In the genomic region with DNA sequence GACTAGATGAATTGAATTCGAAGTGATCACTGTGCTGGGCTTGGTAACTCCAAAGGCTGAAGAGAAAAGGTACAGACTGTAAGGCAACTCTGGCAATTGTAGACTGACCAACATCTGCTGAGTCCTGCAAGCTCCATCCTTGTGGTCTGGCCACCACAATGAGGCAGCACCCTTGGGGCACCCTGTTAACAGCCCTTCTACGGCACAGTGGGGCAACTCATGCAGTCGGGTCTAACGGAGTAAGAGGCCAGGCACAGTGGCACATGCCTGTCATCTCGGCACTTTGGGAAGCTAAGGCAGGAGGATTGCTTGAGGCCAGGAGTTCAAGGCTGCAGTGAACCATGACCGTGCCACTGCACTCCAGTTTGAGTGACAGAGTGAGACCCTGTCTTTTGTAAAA, we compare ENCODE assay signal across 19 cellular contexts.
"Had no signal": no experiment of that assay in that cellular context is flagged by ENCODE, and none has a peak within 500 bp of the region (broad histone marks: within the 10 kb centered on the region; RNA-seq: fewer than 3 reads in every experiment).

No MANE protein-coding gene starts in this region.

- H3K4me3 ChIP-seq: left ventricle myocardium inferior, lower lobe of right lung, ovary, right atrium auricular region, sigmoid colon, skin epidermis, uterus had no signal

- H3K4me1 Mint-ChIP-seq: mesothelial cell of epicardium, nephron had no signal

- H3K27me3 Mint-ChIP-seq: dendritic cell treated with granulocyte-macrophage colony-stimulating factor and Interleukin-4, amounts not matched to agents 40 ng/mL and 50 ng/mL, for 4 days; effector memory CD8-positive, alpha-beta T cell; memory B cell had no signal

- DNase-seq: effector memory CD8-positive, alpha-beta T cell; erythroblast; foreskin keratinocyte; immature natural killer cell; left ventricle myocardium inferior; lower lobe of right lung; nucleus accumbens; ovary; sigmoid colon; stimulated activated CD4-positive, alpha-beta T cell treated with anti-CD3 and anti-CD28 coated beads, Interleukin-12 subunit alpha, Interleukin-12 subunit beta, amount 100 ng/mL, for 4 hours; stimulated activated naive CD4-positive, alpha-beta T cell treated with Interleukin-2 at 50 U/mL for 16 hours; uterus had no signal

- H3K4me1 ChIP-seq: foreskin keratinocyte, lower lobe of right lung, right atrium auricular region, sigmoid colon, uterus had no signal

- H3K27me3 ChIP-seq: foreskin keratinocyte, ovary, right atrium auricular region, sigmoid colon, uterus had no signal

- H3K4me3 Mint-ChIP-seq: dendritic cell treated with granulocyte-macrophage colony-stimulating factor and Interleukin-4, amounts not matched to agents 40 ng/mL and 50 ng/mL, for 4 days; effector memory CD8-positive, alpha-beta T cell; immature natural killer cell; memory B cell; mesothelial cell of epicardium; nephron had no signal

- H3K9me3 ChIP-seq: left ventricle myocardium inferior, lower lobe of right lung, ovary, right atrium auricular region, sigmoid colon, uterus had no signal

- H3K36me3 ChIP-seq: ovary, uterus had no signal

- H3K27ac ChIP-seq: foreskin keratinocyte, left ventricle myocardium inferior, lower lobe of right lung, ovary, right atrium auricular region, sigmoid colon, skin epidermis, uterus had no signal

- FAIRE-seq: keratinocyte had no signal

- H3K27ac Mint-ChIP-seq: dendritic cell treated with granulocyte-macrophage colony-stimulating factor and Interleukin-4, amounts not matched to agents 40 ng/mL and 50 ng/mL, for 4 days; effector memory CD8-positive, alpha-beta T cell; immature natural killer cell; memory B cell; mesothelial cell of epicardium; nephron had no signal

- ATAC-seq: effector memory CD8-positive, alpha-beta T cell; foreskin keratinocyte; lower lobe of right lung had no signal

- H3K9me3 Mint-ChIP-seq: dendritic cell treated with granulocyte-macrophage colony-stimulating factor and Interleukin-4, amounts not matched to agents 40 ng/mL and 50 ng/mL, for 4 days; effector memory CD8-positive, alpha-beta T cell; immature natural killer cell; memory B cell; mesothelial cell of epicardium; nephron had no signal
